ENCODE assay signal across 10 cellular contexts in genomic region chr2:144938308-144938709, GRCh38.
A peak's percentile ranks its signal among the peaks of the same experiment; 100 is the strongest.
DNase-seq lines count a peak whose midpoint lies in the region; ATAC-seq lines count a peak whose summit lies in the region.
"Had no signal": no experiment of that assay in that cellular context is flagged by ENCODE, and none has a peak within 500 bp of the region (broad histone marks: within the 10 kb centered on the region; RNA-seq: fewer than 3 reads in every experiment).

No MANE protein-coding gene starts in this region.

- DNase-seq in Right ventricle myocardium inferior (ENCODE audit: missing footprints) (no peak), cardiac septum (ENCODE audit: low spot score) (no peak), fibroblast of gingiva (ENCODE audit: low read depth) (peak; percentile 66), myocyte (ENCODE audit: low read depth) (peak; percentile 77), GM19240 (ENCODE audit: insufficient read length, low spot score) (no peak)
- DNase-seq in activated CD4-positive, alpha-beta T cell treated with anti-CD3 and anti-CD28 coated beads, Interleukin-2, amount 50 U/mL, for 48 hours, result no peak
- DNase-seq: natural killer cell, NCI-H1694 had no signal

- peak; percentile 87 for ATAC-seq in Right ventricle myocardium inferior
- no peak for ATAC-seq in HG02759 (IDR thresholded peaks at IDR 0.05; ENCODE audit: unreplicated experiment)
- ATAC-seq in HG03108 (IDR thresholded peaks at IDR 0.05; ENCODE audit: unreplicated experiment), result no peak
- ATAC-seq: natural killer cell had no signal

- intact Hi-C loops in Right ventricle myocardium inferior (cut with DNase I) (loop anchor here (5.0 kb wide), 1 partner anchor 416 kb away; the partner anchor contains the start of gene ZEB2), cardiac septum (cut with DNase I) (loop anchor here (5.0 to 10.0 kb wide), 3 partner anchors 146 to 416 kb away; partner anchors contain the start of gene ZEB2)

Comparison
In these comparisons a context has a peak if more than half of its experiments do, and no peak if none do; other contexts are left out.
1. DNase-seq: peak in fibroblast of gingiva (single experiment) and myocyte (single experiment); none in Right ventricle myocardium inferior (single experiment), cardiac septum (single experiment), GM19240 (single experiment) and activated CD4-positive, alpha-beta T cell treated with anti-CD3 and anti-CD28 coated beads, Interleukin-2, amount 50 U/mL, for 48 hours (0 of 2).